Comparison of ENCODE assay signal across 1 cellular context in the genomic region with DNA sequence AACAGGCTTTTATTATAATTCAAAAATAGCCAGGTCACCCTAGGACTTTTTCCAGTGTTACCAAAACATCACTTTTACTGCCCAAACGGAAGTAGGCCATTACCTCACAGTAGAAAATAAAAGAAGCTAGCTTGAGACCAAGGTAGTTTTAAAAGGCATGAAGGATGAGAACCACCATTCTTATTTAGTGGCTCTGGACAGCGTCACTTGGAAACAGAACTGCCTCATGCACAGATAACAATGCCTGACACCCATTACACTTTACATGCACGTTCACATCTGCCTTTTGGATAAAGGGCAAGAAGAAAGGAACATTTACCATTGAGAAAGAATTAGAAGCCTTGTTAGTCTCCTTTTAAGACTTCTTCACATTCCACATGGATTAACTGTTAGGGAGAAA.
TF ChIP-seq lines count a peak whose summit lies in the region.

No MANE protein-coding gene starts in this region.

TF ChIP-seq in HEK293, 187 proteins besides CTCF, POLR2A, EP300 and RAD21:
- TF ChIP-seq, protein P1, sequence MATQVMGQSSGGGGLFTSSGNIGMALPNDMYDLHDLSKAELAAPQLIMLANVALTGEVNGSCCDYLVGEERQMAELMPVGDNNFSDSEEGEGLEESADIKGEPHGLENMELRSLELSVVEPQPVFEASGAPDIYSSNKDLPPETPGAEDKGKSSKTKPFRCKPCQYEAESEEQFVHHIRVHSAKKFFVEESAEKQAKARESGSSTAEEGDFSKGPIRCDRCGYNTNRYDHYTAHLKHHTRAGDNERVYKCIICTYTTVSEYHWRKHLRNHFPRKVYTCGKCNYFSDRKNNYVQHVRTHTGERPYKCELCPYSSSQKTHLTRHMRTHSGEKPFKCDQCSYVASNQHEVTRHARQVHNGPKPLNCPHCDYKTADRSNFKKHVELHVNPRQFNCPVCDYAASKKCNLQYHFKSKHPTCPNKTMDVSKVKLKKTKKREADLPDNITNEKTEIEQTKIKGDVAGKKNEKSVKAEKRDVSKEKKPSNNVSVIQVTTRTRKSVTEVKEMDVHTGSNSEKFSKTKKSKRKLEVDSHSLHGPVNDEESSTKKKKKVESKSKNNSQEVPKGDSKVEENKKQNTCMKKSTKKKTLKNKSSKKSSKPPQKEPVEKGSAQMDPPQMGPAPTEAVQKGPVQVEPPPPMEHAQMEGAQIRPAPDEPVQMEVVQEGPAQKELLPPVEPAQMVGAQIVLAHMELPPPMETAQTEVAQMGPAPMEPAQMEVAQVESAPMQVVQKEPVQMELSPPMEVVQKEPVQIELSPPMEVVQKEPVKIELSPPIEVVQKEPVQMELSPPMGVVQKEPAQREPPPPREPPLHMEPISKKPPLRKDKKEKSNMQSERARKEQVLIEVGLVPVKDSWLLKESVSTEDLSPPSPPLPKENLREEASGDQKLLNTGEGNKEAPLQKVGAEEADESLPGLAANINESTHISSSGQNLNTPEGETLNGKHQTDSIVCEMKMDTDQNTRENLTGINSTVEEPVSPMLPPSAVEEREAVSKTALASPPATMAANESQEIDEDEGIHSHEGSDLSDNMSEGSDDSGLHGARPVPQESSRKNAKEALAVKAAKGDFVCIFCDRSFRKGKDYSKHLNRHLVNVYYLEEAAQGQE (tag by site-specific recombination; IDR thresholded peaks at IDR 0.05): peak; percentile 70; the same call in 1 of the 2 replicates
- TF ChIP-seq ZBTB17 (tag by site-specific recombination; IDR thresholded peaks at IDR 0.05): no peak
